ENCODE assay signal across 28 cellular contexts in genomic region chr11:79082280-79082679, GRCh38.
DNase-seq lines count a peak whose midpoint lies in the region; ATAC-seq, FAIRE-seq and TF ChIP-seq lines count a peak whose summit lies in the region.
"Had no signal": no experiment of that assay in that cellular context is flagged by ENCODE, and none has a peak within 500 bp of the region (broad histone marks: within the 10 kb centered on the region; RNA-seq: fewer than 3 reads in every experiment).

No MANE protein-coding gene starts in this region.

- TF ChIP-seq CTCF in HepG2 (CRISPR knock-in tag; IDR thresholded peaks at IDR 0.05), result no peak
- no peak for TF ChIP-seq CTCF in right lobe of liver (IDR thresholded peaks at IDR 0.05)
- TF ChIP-seq CTCF in tibial artery (IDR thresholded peaks at IDR 0.05), result no peak

- H3K27me3 ChIP-seq in HepG2 (ENCODE audit: control insufficient read depth in 1 of 2, insufficient read depth in 2 of 2, low read length in 2 of 2) (peaks cover 0 to 2% of the 10 kb centered on the region in 2 experiments; a peak in 1 of 5 replicates), right lobe of liver (no peaks in the 10 kb centered on the region), mesenchymal stem cell (ENCODE audit: control insufficient read depth in 1 of 2, insufficient read depth in 1 of 2, low read length in 2 of 2) (no peaks in the 10 kb centered on the region), neuronal stem cell (ENCODE audit: control insufficient read depth in 3 of 3, insufficient read depth in 3 of 3, low read depth in 1 of 3, low read length in 3 of 3) (peaks cover 0 to 2% (median 0%) of the 10 kb centered on the region in 3 experiments), tibial artery (no peaks in the 10 kb centered on the region)
- H3K27me3 ChIP-seq: BLaER1 treated with 17β-estradiol and CSF1 and Interleukin-3, amounts not matched to agents 10 nM and 100 nM; Peyer's patch had no signal

- FAIRE-seq in HepG2 (lab: Jason Lieb, UNC), result no peak
- FAIRE-seq: A204.1, D721Med, GM18507 had no signal

- H3K79me1 ChIP-seq in mesenchymal stem cell (replicated peaks; ENCODE audit: low read length, poor library complexity, severe bottlenecking) (no peaks in the 10 kb centered on the region), neuronal stem cell (ENCODE audit: low read depth, low read length) (no peaks in the 10 kb centered on the region)

- in situ Hi-C loops in HepG2 (cut with HindIII; ENCODE audit: extremely low pct_ligation_motif_present, low pct_unique_long_range_greater_than_20kb), result no loop called here

- CTCF ChIA-PET in HepG2 (lab: Yijun Ruan, JAX; ENCODE audit: low intra/inter-chr PET ratio, low total read pairs), result no interaction called here

- H2AFZ ChIP-seq in HepG2 (ENCODE audit: low read length), result no peak overlapping the region
- H2AFZ ChIP-seq in mesenchymal stem cell (ENCODE audit: low read depth, low read length), result no peak overlapping the region
- H2AFZ ChIP-seq in neuronal stem cell (ENCODE audit: low read length), result no peak overlapping the region
- H2AFZ ChIP-seq: GM23338 had no signal

- no peak overlapping the region for H2BK5ac ChIP-seq in mesenchymal stem cell (ENCODE audit: low read depth, low read length, poor library complexity, severe bottlenecking)
- no peak overlapping the region for H2BK5ac ChIP-seq in neuronal stem cell (ENCODE audit: low read length)

- DNase-seq in HepG2 (ENCODE audit: low spot score) (no peak), right lobe of liver (no peak), mesenchymal stem cell (no peak), neuronal stem cell (ENCODE audit: low spot score) (no peak), A172 (ENCODE audit: low spot score) (no peak), tibial artery (no peak)
- no peak for DNase-seq in activated CD4-positive, alpha-beta T cell treated with anti-CD3 and anti-CD28 coated beads, Interleukin-2, amount 50 U/mL, for 1 hour
- DNase-seq: AML-193; CD4-positive, alpha-beta T cell; HFFc6; Kasumi-1; NCI-H1092 treated with DMSO at 0.1 percent for 48 hours; NCI-H1436; NCI-H187; NCI-H2081 treated with DMSO at 0.1 percent for 48 hours; NCI-H2171; NCI-H226; NCI-H510A; Peyer's patch; SHP77 treated with DMSO at 0.1 percent for 48 hours had no signal

- no peak overlapping the region for H3K27ac ChIP-seq in HepG2 (ENCODE audit: extremely low read length, insufficient read depth, low read length)
- no peak overlapping the region for H3K27ac ChIP-seq in right lobe of liver
- H3K27ac ChIP-seq in mesenchymal stem cell (ENCODE audit: low read length, poor library complexity, severe bottlenecking), result no peak overlapping the region
- peak overlapping the region; percentile 17 for H3K27ac ChIP-seq in neuronal stem cell (replicated peaks; ENCODE audit: low read length)
- H3K27ac ChIP-seq in tibial artery, result no peak overlapping the region
- H3K27ac ChIP-seq: BLaER1 treated with 17β-estradiol and CSF1 and Interleukin-3, amounts not matched to agents 10 nM and 100 nM; HL-60; Peyer's patch; SK-N-MC had no signal

- no peaks in the 10 kb centered on the region for H3K9me3 ChIP-seq in HepG2 (ENCODE audit: low read length)
- no peaks in the 10 kb centered on the region for H3K9me3 ChIP-seq in right lobe of liver
- no peaks in the 10 kb centered on the region for H3K9me3 ChIP-seq in mesenchymal stem cell (ENCODE audit: control insufficient read depth, low read length)
- H3K9me3 ChIP-seq in neuronal stem cell (replicated peaks in 1 of 2; ENCODE audit: control insufficient read depth in 2 of 2, insufficient read depth in 1 of 2, low read depth in 1 of 2, low read length in 2 of 2), result no peaks in the 10 kb centered on the region
- H3K9me3 ChIP-seq in tibial artery, result no peaks in the 10 kb centered on the region
- H3K9me3 ChIP-seq: BLaER1 treated with 17β-estradiol and CSF1 and Interleukin-3, amounts not matched to agents 10 nM and 100 nM; HAP-1; Peyer's patch had no signal

- TF ChIP-seq EP300 in HepG2 (IDR thresholded peaks at IDR 0.05; ENCODE audit: low read depth in 2 of 2, low read length in 2 of 2) (no peak), HepG2 (CRISPR knock-in tag; IDR thresholded peaks at IDR 0.05; ENCODE audit: borderline replicate concordance) (no peak)

- H3K4ac ChIP-seq in mesenchymal stem cell (ENCODE audit: low read depth in 1 of 2, low read length in 2 of 2) (no peak overlapping the region), neuronal stem cell (ENCODE audit: low read length) (no peak overlapping the region)

- H3K36me3 ChIP-seq in HepG2 (replicated peaks in 1 of 2; ENCODE audit: control insufficient read depth in 1 of 2, insufficient read depth in 2 of 2, low read length in 2 of 2) (no peaks in the 10 kb centered on the region), right lobe of liver (no peaks in the 10 kb centered on the region), mesenchymal stem cell (ENCODE audit: control insufficient read depth in 1 of 2, insufficient read depth in 2 of 2, low read depth in 1 of 2, low read length in 2 of 2) (no peaks in the 10 kb centered on the region), neuronal stem cell (replicated peaks in 1 of 2; ENCODE audit: control insufficient read depth in 2 of 2, insufficient read depth in 2 of 2, low read length in 2 of 2) (no peaks in the 10 kb centered on the region), tibial artery (no peaks in the 10 kb centered on the region)
- H3K36me3 ChIP-seq: BLaER1 treated with 17β-estradiol and CSF1 and Interleukin-3, amounts not matched to agents 10 nM and 100 nM; HAP-1; Peyer's patch had no signal

- H3K23ac ChIP-seq in mesenchymal stem cell (ENCODE audit: low read length in 2 of 2) (no peak overlapping the region), neuronal stem cell (ENCODE audit: low read depth, low read length, poor library complexity) (no peak overlapping the region)

- TF ChIP-seq RAD21 in HepG2 (CRISPR knock-in tag; IDR thresholded peaks at IDR 0.05), result no peak

- no peaks in the 10 kb centered on the region for H3K79me2 ChIP-seq in HepG2 (ENCODE audit: insufficient read depth, low read length)

- TF ChIP-seq POLR2A in HepG2 (IDR thresholded peaks at IDR 0.05; ENCODE audit: insufficient read depth in 1 of 2, low read depth in 2 of 2, low read length in 2 of 2) (no peak), right lobe of liver (IDR thresholded peaks at IDR 0.05) (no peak)

- ATAC-seq in HepG2 (no peak), right lobe of liver (no peak)
- ATAC-seq: GM23338 had no signal

- no TSS peak for BruUV-seq in HepG2 (replicated peaks; lab: Mats Ljungman, UMichigan)

- H2BK12ac ChIP-seq in mesenchymal stem cell (ENCODE audit: low read length in 2 of 2) (no peak overlapping the region), neuronal stem cell (ENCODE audit: low read length) (no peak overlapping the region)

- H3K18ac ChIP-seq in mesenchymal stem cell (ENCODE audit: low read depth in 1 of 2, low read length in 2 of 2), result no peak overlapping the region
- no peak overlapping the region for H3K18ac ChIP-seq in neuronal stem cell (ENCODE audit: low read length)

- POLR2A ChIA-PET in HepG2 (lab: Yijun Ruan, JAX), result no interaction called here

- H4K91ac ChIP-seq in mesenchymal stem cell (ENCODE audit: low read length) (no peak overlapping the region), neuronal stem cell (ENCODE audit: low read depth, low read length, poor library complexity) (no peak overlapping the region)

- peak overlapping the region; percentile 24 for H2AK5ac ChIP-seq in mesenchymal stem cell (ENCODE audit: low read length, severe bottlenecking)
- no peak overlapping the region for H2AK5ac ChIP-seq in neuronal stem cell (ENCODE audit: low read depth, low read length)

- intact Hi-C loops in HepG2 (cut with micrococcal nuclease; ENCODE audit: unreplicated experiment), result no loop called here
- intact Hi-C loops in right lobe of liver (cut with DNase I), result loop anchor here in 1 of 2 donors (10.0 kb wide), 1 partner anchor 427 kb away; no protein-coding TSS in a partner anchor
- intact Hi-C loops in tibial artery (cut with DNase I; ENCODE audit: low total_unique reads), result no loop called here

- H3K14ac ChIP-seq in mesenchymal stem cell (ENCODE audit: low read length in 2 of 2), result no peak overlapping the region
- H3K14ac ChIP-seq in neuronal stem cell (ENCODE audit: low read length), result no peak overlapping the region

- H2BK120ac ChIP-seq in mesenchymal stem cell (ENCODE audit: low read depth, low read length), result no peak overlapping the region
- no peak overlapping the region for H2BK120ac ChIP-seq in neuronal stem cell (ENCODE audit: low read depth, low read length)

- no peaks in the 10 kb centered on the region for H4K20me1 ChIP-seq in HepG2 (ENCODE audit: insufficient read depth, low read length)

- H3K4me2 ChIP-seq in HepG2 (ENCODE audit: low read depth, low read length), result no peak overlapping the region
- H3K4me2 ChIP-seq in mesenchymal stem cell (ENCODE audit: low read length, poor library complexity, severe bottlenecking), result no peak overlapping the region
- no peak overlapping the region for H3K4me2 ChIP-seq in neuronal stem cell (ENCODE audit: insufficient read depth, low read length, poor library complexity, severe bottlenecking)
- H3K4me2 ChIP-seq: BLaER1 treated with 17β-estradiol and CSF1 and Interleukin-3, amounts not matched to agents 10 nM and 100 nM; GM23338 had no signal

- H3K9ac ChIP-seq in HepG2 (ENCODE audit: insufficient read depth, low read depth, low read length) (no peak overlapping the region), mesenchymal stem cell (ENCODE audit: low read length) (no peak overlapping the region), neuronal stem cell (ENCODE audit: low read depth, low read length, poor library complexity) (no peak overlapping the region)
- H3K9ac ChIP-seq: BLaER1 treated with 17β-estradiol and CSF1 and Interleukin-3, amounts not matched to agents 10 nM and 100 nM had no signal

- WGBS in HepG2 (ENCODE audit: low lambda C conversion rate), result 36% methylated on average over 4 of the region's 4 CpGs
- WGBS in right lobe of liver (ENCODE audit: insufficient coverage, low coverage, low lambda C conversion rate, missing lambda C conversion rate), result 72% methylated on average over 3 of the region's 4 CpGs
- 100% methylated on average over 2 of the region's 4 CpGs for WGBS in mesenchymal stem cell
- no CpG with 5 or more reads among the region's 4 CpGs for whole genome bisulfite sequencing in neuronal stem cell (ENCODE audit: extremely low coverage in 2 of 2, insufficient read length in 2 of 2, insufficient replicate concordance in 1 of 2), 2 donors

- no peak overlapping the region for H4K8ac ChIP-seq in mesenchymal stem cell (ENCODE audit: low read length)
- H4K8ac ChIP-seq in neuronal stem cell (ENCODE audit: low read depth, low read length), result no peak overlapping the region

- no peak overlapping the region for H2BK15ac ChIP-seq in mesenchymal stem cell (ENCODE audit: low read depth, poor library complexity, severe bottlenecking)
- no peak overlapping the region for H2BK15ac ChIP-seq in neuronal stem cell (ENCODE audit: low read length)

- H3K4me3 ChIP-seq in HepG2 (replicated peaks in 1 of 3; ENCODE audit: insufficient read depth in 1 of 3, low read depth in 2 of 3, low read length in 3 of 3) (no peak overlapping the region), right lobe of liver (no peak overlapping the region), mesenchymal stem cell (ENCODE audit: insufficient read depth in 1 of 2, low read depth in 1 of 2, low read length in 2 of 2) (no peak overlapping the region), neuronal stem cell (ENCODE audit: low read length in 2 of 2) (no peak overlapping the region), tibial artery (no peak overlapping the region)
- H3K4me3 ChIP-seq: BLaER1 treated with 17β-estradiol and CSF1 and Interleukin-3, amounts not matched to agents 10 nM and 100 nM; GM23338; HAP-1; Peyer's patch; SK-N-MC had no signal

- H3K4me1 ChIP-seq in HepG2 (ENCODE audit: insufficient read depth, low read length), result peaks cover 9% of the 10 kb centered on the region
- no peaks in the 10 kb centered on the region for H3K4me1 ChIP-seq in right lobe of liver
- peaks cover 26% of the 10 kb centered on the region for H3K4me1 ChIP-seq in mesenchymal stem cell (ENCODE audit: control insufficient read depth, insufficient read depth, low read depth, low read length)
- peaks cover 6 to 31% of the 10 kb centered on the region in 2 donors for H3K4me1 ChIP-seq in neuronal stem cell (ENCODE audit: control insufficient read depth in 2 of 2, insufficient read depth in 1 of 2, low read depth in 1 of 2, low read length in 2 of 2)
- peaks cover 0 to 22% (median 9%) of the 10 kb centered on the region in 4 donors for H3K4me1 ChIP-seq in tibial artery
- H3K4me1 ChIP-seq: HAP-1 had no signal
